In genomic region chr22:49959782-49960158, GRCh38 we compare ENCODE assay signal across 1 cellular context.
TF ChIP-seq lines count a peak whose summit lies in the region.

No MANE protein-coding gene starts in this region.

TF ChIP-seq in GM23338, 12 proteins besides CTCF, POLR2A, EP300 and RAD21 (continued from another document):
- TF ChIP-seq ETS1 (IDR thresholded peaks at IDR 0.05) (no peak), NANOG (IDR thresholded peaks at IDR 0.05; ENCODE audit: borderline replicate concordance) (no peak), EZH2phosphoT487 (IDR thresholded peaks at IDR 0.05; ENCODE audit: unreplicated experiment) (no peak), CREB1 (CRISPR knock-in tag; IDR thresholded peaks at IDR 0.05; ENCODE audit: low read depth) (no peak), EZH2 (IDR thresholded peaks at IDR 0.05; ENCODE audit: low read depth, unreplicated experiment) (no peak), ZNF114 (CRISPR knock-in tag; IDR thresholded peaks at IDR 0.05) (no peak)
- TF ChIP-seq, protein P1, sequence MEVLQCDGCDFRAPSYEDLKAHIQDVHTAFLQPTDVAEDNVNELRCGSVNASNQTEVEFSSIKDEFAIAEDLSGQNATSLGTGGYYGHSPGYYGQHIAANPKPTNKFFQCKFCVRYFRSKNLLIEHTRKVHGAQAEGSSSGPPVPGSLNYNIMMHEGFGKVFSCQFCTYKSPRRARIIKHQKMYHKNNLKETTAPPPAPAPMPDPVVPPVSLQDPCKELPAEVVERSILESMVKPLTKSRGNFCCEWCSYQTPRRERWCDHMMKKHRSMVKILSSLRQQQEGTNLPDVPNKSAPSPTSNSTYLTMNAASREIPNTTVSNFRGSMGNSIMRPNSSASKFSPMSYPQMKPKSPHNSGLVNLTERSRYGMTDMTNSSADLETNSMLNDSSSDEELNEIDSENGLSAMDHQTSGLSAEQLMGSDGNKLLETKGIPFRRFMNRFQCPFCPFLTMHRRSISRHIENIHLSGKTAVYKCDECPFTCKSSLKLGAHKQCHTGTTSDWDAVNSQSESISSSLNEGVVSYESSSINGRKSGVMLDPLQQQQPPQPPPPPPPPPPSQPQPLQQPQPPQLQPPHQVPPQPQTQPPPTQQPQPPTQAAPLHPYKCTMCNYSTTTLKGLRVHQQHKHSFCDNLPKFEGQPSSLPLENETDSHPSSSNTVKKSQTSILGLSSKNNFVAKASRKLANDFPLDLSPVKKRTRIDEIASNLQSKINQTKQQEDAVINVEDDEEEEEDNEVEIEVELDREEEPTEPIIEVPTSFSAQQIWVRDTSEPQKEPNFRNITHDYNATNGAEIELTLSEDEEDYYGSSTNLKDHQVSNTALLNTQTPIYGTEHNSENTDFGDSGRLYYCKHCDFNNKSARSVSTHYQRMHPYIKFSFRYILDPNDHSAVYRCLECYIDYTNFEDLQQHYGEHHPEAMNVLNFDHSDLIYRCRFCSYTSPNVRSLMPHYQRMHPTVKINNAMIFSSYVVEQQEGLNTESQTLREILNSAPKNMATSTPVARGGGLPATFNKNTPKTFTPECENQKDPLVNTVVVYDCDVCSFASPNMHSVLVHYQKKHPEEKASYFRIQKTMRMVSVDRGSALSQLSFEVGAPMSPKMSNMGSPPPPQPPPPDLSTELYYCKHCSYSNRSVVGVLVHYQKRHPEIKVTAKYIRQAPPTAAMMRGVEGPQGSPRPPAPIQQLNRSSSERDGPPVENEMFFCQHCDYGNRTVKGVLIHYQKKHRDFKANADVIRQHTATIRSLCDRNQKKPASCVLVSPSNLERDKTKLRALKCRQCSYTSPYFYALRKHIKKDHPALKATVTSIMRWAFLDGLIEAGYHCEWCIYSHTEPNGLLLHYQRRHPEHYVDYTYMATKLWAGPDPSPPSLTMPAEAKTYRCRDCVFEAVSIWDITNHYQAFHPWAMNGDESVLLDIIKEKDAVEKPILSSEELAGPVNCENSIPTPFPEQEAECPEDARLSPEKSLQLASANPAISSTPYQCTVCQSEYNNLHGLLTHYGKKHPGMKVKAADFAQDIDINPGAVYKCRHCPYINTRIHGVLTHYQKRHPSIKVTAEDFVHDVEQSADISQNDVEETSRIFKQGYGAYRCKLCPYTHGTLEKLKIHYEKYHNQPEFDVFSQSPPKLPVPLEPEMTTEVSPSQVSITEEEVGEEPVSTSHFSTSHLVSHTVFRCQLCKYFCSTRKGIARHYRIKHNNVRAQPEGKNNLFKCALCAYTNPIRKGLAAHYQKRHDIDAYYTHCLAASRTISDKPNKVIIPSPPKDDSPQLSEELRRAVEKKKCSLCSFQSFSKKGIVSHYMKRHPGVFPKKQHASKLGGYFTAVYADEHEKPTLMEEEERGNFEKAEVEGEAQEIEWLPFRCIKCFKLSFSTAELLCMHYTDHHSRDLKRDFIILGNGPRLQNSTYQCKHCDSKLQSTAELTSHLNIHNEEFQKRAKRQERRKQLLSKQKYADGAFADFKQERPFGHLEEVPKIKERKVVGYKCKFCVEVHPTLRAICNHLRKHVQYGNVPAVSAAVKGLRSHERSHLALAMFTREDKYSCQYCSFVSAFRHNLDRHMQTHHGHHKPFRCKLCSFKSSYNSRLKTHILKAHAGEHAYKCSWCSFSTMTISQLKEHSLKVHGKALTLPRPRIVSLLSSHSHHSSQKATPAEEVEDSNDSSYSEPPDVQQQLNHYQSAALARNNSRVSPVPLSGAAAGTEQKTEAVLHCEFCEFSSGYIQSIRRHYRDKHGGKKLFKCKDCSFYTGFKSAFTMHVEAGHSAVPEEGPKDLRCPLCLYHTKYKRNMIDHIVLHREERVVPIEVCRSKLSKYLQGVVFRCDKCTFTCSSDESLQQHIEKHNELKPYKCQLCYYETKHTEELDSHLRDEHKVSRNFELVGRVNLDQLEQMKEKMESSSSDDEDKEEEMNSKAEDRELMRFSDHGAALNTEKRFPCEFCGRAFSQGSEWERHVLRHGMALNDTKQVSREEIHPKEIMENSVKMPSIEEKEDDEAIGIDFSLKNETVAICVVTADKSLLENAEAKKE (CRISPR knock-in tag; IDR thresholded peaks at IDR 0.05) = no peak
